In genomic region chr9:35639241-35639640, GRCh38 we compare ENCODE assay signal across 1 cellular context.
A peak's percentile ranks its signal among the peaks of the same experiment; 100 is the strongest.
TF ChIP-seq lines count a peak whose summit lies in the region.

No MANE protein-coding gene starts in this region.

TF ChIP-seq in K562, 482 proteins besides CTCF, POLR2A, EP300 and RAD21:
- peak; percentile 32 for TF ChIP-seq MEIS2 (IDR thresholded peaks at IDR 0.05; ENCODE audit: partially characterized antibody)
